Comparison of ENCODE assay signal across 21 cellular contexts in the genomic region with DNA sequence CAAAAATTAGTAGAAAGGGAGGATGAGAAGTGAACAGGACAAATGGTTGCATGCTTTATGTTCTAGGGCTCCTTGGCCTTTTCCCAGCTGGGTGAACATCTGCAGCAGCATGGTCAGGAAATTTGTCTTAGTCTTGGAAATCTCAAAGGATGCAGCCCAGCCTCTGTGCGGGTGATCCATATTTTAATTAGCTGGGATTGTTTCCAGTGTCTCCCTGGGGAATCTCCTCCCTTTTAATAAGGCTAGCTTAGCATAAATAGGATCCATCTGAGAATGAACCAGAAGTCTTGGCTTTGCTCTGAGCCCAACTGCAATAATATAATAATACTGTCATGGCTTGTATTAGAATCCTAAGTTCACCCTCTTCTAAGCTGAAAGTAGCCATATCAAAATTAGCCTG.
"Had no signal": no experiment of that assay in that cellular context is flagged by ENCODE, and none has a peak within 500 bp of the region (broad histone marks: within the 10 kb centered on the region; RNA-seq: fewer than 3 reads in every experiment).

No MANE protein-coding gene starts in this region.

- ATAC-seq: activated naive CD8-positive, alpha-beta T cell treated with anti-CD3 and anti-CD28 coated beads, Interleukin-2, amount 50 U/mL, for 24 hours; activated T-cell treated with anti-CD3 and anti-CD28 coated beads, Interleukin-2, amount 50 U/mL, for 4 hours; foreskin keratinocyte had no signal

- DNase-seq: activated CD4-positive, alpha-beta T cell treated with anti-CD3 and anti-CD28 coated beads, Interleukin-2, amount 50 U/mL, for 1 hour; activated CD4-positive, CD25-positive, alpha-beta regulatory T cell treated with anti-CD3 and anti-CD28 coated beads, Interleukin-2, amount 50 U/mL, for 72 hours; activated CD8-positive, alpha-beta memory T cell treated with anti-CD3 and anti-CD28 coated beads, Interleukin-2, amount 50 U/mL, for 4 hours; activated effector memory CD4-positive, alpha-beta T cell treated with Interleukin-2 at 50 U/mL for 16 hours; activated naive CD4-positive, alpha-beta T cell treated with anti-CD3 and anti-CD28 coated beads, Interleukin-2, amount 10 ng/mL, durations not matched to agents 7 days and 5 days; activated naive CD8-positive, alpha-beta T cell treated with anti-CD3 and anti-CD28 coated beads, Interleukin-2, amount 50 U/mL, for 24 hours; activated T-cell treated with anti-CD3 and anti-CD28 coated beads, Interleukin-2, amount 50 U/mL, for 4 hours; aorta; brain microvascular endothelial cell; colonic mucosa; erythroblast; foreskin keratinocyte; glutamatergic neuron; nephron progenitor cell; nucleus accumbens; stimulated activated CD8-positive, alpha-beta memory T cell treated with anti-CD3 and anti-CD28 coated beads, Interleukin-4, amount 100 ng/mL, for 48 hours; stimulated activated naive CD4-positive, alpha-beta T cell treated with Interleukin-2 at 50 U/mL for 16 hours; T-helper 1 cell; T1000; transverse colon had no signal

- H3K4me3 ChIP-seq: colonic mucosa, transverse colon, vagina had no signal
